In genomic region chr19:45078390-45079062, GRCh38 we compare ENCODE assay signal across 8 cellular contexts. TPM values are rescaled to one million over a fixed set of nuclear protein-coding genes. Genes with fewer than 3 reads are reported as not detected.
DNase-seq lines count a peak whose midpoint lies in the region; ATAC-seq and TF ChIP-seq lines count a peak whose summit lies in the region.

No MANE protein-coding gene starts in this region.

- intact Hi-C loops in Panc1 (cut with micrococcal nuclease; ENCODE audit: unreplicated experiment), result no loop called here
- intact Hi-C loops in esophagus muscularis mucosa (cut with DNase I), result loop anchor here (10.0 kb wide), 1 partner anchor 184 kb away; the partner anchor contains the start of gene TOMM40

- in situ Hi-C loops in Panc1 (cut with HindIII; ENCODE audit: low pct_unique_long_range_greater_than_20kb, low sequenced_read_pairs), result no loop called here

- 81% methylated on average over 7 of the region's 10 CpGs for WGBS in esophagus muscularis mucosa

- TF ChIP-seq POLR2A in esophagus muscularis mucosa (IDR thresholded peaks at IDR 0.05; ENCODE audit: low read depth), result no peak

- H3K27ac ChIP-seq in DND-41 (ENCODE audit: low read length), result peak overlapping the region; percentile 85
- H3K27ac ChIP-seq in Panc1 (ENCODE audit: low read length), result peak overlapping the region; percentile 91
- peak overlapping the region; percentile 76 to 78 (median 76) for H3K27ac ChIP-seq in esophagus muscularis mucosa (replicated peaks in 1 of 4)
- H3K27ac ChIP-seq in parathyroid adenoma, result peak overlapping the region; percentile 63

- peaks cover 14% of the 10 kb centered on the region for H3K36me3 ChIP-seq in DND-41 (ENCODE audit: insufficient read depth, low read length)
- peaks cover 4% of the 10 kb centered on the region; the same call in 1 of the 2 replicates for H3K36me3 ChIP-seq in Panc1 (ENCODE audit: control insufficient read depth, insufficient read depth, low read length)
- peaks cover 0 to 21% (median 12%) of the 10 kb centered on the region in 4 donors for H3K36me3 ChIP-seq in esophagus muscularis mucosa
- no peaks in the 10 kb centered on the region for H3K36me3 ChIP-seq in parathyroid adenoma (ENCODE audit: control insufficient read depth, insufficient read depth, low read length)

- H3K4me3 ChIP-seq in DND-41 (ENCODE audit: low read depth in 1 of 2, low read length in 2 of 2) (peak overlapping the region; percentile 99 to 100; a peak in 3 of 4 replicates), Panc1 (ENCODE audit: low read depth in 2 of 2, low read length in 2 of 2) (peak overlapping the region; percentile 95 to 96), esophagus muscularis mucosa (peak overlapping the region; percentile 72 to 93 (median 82)), parathyroid adenoma (ENCODE audit: low read depth, low read length) (peak overlapping the region; percentile 93)

- TF ChIP-seq CTCF in DND-41 (IDR thresholded peaks at IDR 0.05; ENCODE audit: borderline replicate concordance, extremely low read depth, low read length, poor library complexity, severe bottlenecking) (no peak), Panc1 (IDR thresholded peaks at IDR 0.05) (no peak), esophagus muscularis mucosa (IDR thresholded peaks at IDR 0.05) (no peak), parathyroid adenoma (IDR thresholded peaks at IDR 0.05) (no peak)

- CTCF ChIA-PET in Panc1 (lab: Charles Lee), result no interaction called here

- peak overlapping the region; percentile 99 for H3K9ac ChIP-seq in DND-41 (ENCODE audit: low read depth, low read length)
- H3K9ac ChIP-seq in parathyroid adenoma, result no peak overlapping the region

- DNase-seq in DND-41, result no peak
- no peak for DNase-seq in Panc1 (ENCODE audit: low read depth, low spot score)
- DNase-seq in esophagus muscularis mucosa (ENCODE audit: extremely low spot score), result no peak
- DNase-seq in NCI-H2196 (lab: John Stamatoyannopoulos, UW; ENCODE audit: unreplicated experiment), result no peak
- DNase-seq in GDM1 (lab: John Stamatoyannopoulos, UW), result no peak
- DNase-seq in GM19240 (ENCODE audit: insufficient read length, low spot score), result no peak

- POLR2A ChIA-PET in Panc1 (lab: Charles Lee), result no interaction called here

- H3K4me2 ChIP-seq in DND-41 (ENCODE audit: insufficient read depth, low read length) (peak overlapping the region; percentile 100), parathyroid adenoma (ENCODE audit: low read length) (peak overlapping the region; percentile 82)

- no peaks in the 10 kb centered on the region for H3K9me3 ChIP-seq in DND-41 (ENCODE audit: insufficient read depth, low read length, severe bottlenecking)
- no peaks in the 10 kb centered on the region for H3K9me3 ChIP-seq in Panc1 (ENCODE audit: control insufficient read depth, insufficient read depth, low read depth, low read length)
- H3K9me3 ChIP-seq in esophagus muscularis mucosa, result no peaks in the 10 kb centered on the region
- H3K9me3 ChIP-seq in parathyroid adenoma (ENCODE audit: control insufficient read depth, low read length), result no peaks in the 10 kb centered on the region

- H3K79me2 ChIP-seq in DND-41 (ENCODE audit: insufficient read depth, low read length), result peaks cover 44% of the 10 kb centered on the region
- peaks cover 23% of the 10 kb centered on the region for H3K79me2 ChIP-seq in parathyroid adenoma

- no TSS peak for BruUV-seq in Panc1 (replicated peaks; lab: Mats Ljungman, UMichigan)

- H3K27me3 ChIP-seq in DND-41 (ENCODE audit: insufficient read depth, low read length, poor library complexity), result no peaks in the 10 kb centered on the region
- no peaks in the 10 kb centered on the region for H3K27me3 ChIP-seq in Panc1 (ENCODE audit: control insufficient read depth, insufficient read depth, low read length)
- H3K27me3 ChIP-seq in esophagus muscularis mucosa, result no peaks in the 10 kb centered on the region
- H3K27me3 ChIP-seq in parathyroid adenoma (ENCODE audit: control insufficient read depth, insufficient read depth, low read length), result no peaks in the 10 kb centered on the region

- peak overlapping the region; percentile 98 for H2AFZ ChIP-seq in DND-41 (ENCODE audit: low read depth, low read length)
- peak overlapping the region; percentile 99 for H2AFZ ChIP-seq in parathyroid adenoma

- peaks cover 14% of the 10 kb centered on the region for H4K20me1 ChIP-seq in DND-41 (ENCODE audit: insufficient read depth, low read length)

- H3K4me1 ChIP-seq in DND-41 (ENCODE audit: insufficient read depth, low read length) (peaks cover 26% of the 10 kb centered on the region), Panc1 (ENCODE audit: control insufficient read depth, insufficient read depth, low read length) (peaks cover 18% of the 10 kb centered on the region), esophagus muscularis mucosa (peaks cover 33 to 50% (median 49%) of the 10 kb centered on the region in 4 donors), parathyroid adenoma (peaks cover 13% of the 10 kb centered on the region)

- TF ChIP-seq EP300 in esophagus muscularis mucosa (IDR thresholded peaks at IDR 0.05), result no peak

- peak; percentile 70 for ATAC-seq in DND-41 (ENCODE audit: insufficient read depth, low read depth)
- ATAC-seq in Panc1, result peak; percentile 12
- ATAC-seq in GM18520 (IDR thresholded peaks at IDR 0.05; ENCODE audit: unreplicated experiment), result no peak

RNA-seq across cellular contexts. Expression of gene GEMIN7, which starts 0.5 kb away (rescaled TPM):
- 29.5 TPM for total RNA-seq in Panc1 (2021; ENCODE audit: unreplicated experiment)
- polyA plus RNA-seq in Panc1 (2012; ENCODE audit: insufficient read length), result 27.3 TPM
- total RNA-seq in esophagus muscularis mucosa, result 10 to 100 TPM; 12.3 to 19.1 (median 15.3) TPM

RNA-seq across cellular contexts. Expression of gene ZNF296, which starts 2.2 kb away (rescaled TPM):
- 6.7 TPM for total RNA-seq in Panc1 (2021; ENCODE audit: unreplicated experiment)
- 8.6 TPM for polyA plus RNA-seq in Panc1 (2012; ENCODE audit: insufficient read length)
- total RNA-seq in esophagus muscularis mucosa, result under 1 TPM in 2 of 4 donors, not detected in 2; 0.17 to 0.23 TPM

RNA-seq across cellular contexts. Expression of gene PPP1R37, which starts 14.5 kb away (rescaled TPM):
- total RNA-seq in Panc1 (2021; ENCODE audit: unreplicated experiment) (20.4 TPM), esophagus muscularis mucosa (10 to 100 TPM; 21.0 to 46.7 (median 28.3) TPM)
- 25.9 TPM for polyA plus RNA-seq in Panc1 (2012; ENCODE audit: insufficient read length)

RNA-seq across cellular contexts. Expression of gene CLASRP, which starts 39.7 kb away (rescaled TPM):
- total RNA-seq in Panc1 (2021; ENCODE audit: unreplicated experiment) (72.4 TPM), esophagus muscularis mucosa (10 to 100 TPM; 20.7 to 59.8 (median 32.9) TPM)
- polyA plus RNA-seq in Panc1 (2012; ENCODE audit: insufficient read length), result 67.6 TPM
